Comparison of ENCODE assay signal across 1 cellular context in the genomic region with DNA sequence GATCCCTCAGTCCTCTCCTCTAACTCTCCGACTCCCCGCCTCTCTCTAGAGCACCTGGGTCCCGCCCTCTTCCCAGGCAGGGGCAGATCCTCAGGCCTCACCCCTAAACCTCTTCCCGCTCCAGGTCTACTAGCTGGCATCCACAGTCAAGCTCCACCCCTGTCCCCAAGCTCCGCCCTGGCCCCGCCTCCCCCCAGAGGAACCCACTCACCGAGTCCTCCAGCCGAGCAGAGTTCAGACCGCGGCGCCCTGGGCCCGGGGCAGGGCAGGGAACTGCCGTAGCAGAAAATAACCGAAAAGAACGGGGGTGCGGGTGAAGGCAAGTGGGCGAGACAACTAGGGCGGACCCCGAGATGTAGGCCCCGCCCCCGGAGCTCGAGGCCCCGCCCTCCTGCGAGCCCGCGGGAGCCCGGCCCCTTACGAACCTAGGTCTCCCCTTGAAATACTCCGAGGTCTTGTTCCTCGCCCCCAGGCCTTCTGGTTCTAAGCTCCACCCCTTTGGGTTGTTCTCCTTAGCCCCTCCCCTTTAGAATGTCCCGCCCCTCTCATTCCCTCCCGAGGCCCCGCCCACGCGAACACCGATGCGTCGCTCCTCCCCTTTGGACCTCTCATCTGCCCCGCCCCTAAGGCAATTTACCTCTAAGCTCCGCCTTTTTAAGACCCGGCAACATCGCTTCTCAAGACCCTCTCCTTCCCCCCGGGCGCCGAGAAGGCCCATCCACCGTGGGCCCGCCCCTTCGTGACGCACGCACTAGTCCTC.
TF ChIP-seq lines count a peak whose summit lies in the region.

A gene with protein sequence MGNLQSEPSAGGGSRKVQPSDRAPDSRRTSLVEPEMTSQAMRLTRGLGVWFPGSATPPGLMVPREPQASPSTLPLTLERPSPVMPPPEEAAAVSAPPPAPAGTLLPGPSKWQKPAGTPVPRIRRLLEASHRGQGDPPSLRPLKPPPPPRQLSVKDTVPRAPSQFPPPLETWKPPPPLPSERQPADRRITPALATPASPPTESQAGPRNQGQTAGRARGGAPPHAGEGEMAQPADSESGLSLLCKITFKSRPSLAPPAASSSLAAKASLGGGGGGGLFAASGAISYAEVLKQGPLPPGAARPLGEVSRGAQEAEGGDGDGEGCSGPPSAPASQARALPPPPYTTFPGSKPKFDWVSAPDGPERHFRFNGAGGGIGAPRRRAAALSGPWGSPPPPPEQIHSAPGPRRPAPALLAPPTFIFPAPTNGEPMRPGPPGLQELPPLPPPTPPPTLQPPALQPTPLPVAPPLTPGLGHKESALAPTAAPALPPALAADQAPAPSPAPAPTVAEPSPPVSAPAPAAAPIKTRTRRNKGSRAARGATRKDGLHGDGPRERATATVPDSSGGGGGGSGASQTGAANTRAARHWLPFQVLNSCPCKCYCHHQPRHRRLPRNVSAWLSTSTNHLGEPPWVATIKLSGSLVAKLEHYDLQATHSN (minus strand): TSS at position 485 of the 760 bp plus-strand sequence. CDS start 773 bp downstream, outside the sequence.

TF ChIP-seq in HEK293, 187 proteins besides CTCF, POLR2A, EP300 and RAD21 (continued from another document and continues in another):
- TF ChIP-seq, protein P1, sequence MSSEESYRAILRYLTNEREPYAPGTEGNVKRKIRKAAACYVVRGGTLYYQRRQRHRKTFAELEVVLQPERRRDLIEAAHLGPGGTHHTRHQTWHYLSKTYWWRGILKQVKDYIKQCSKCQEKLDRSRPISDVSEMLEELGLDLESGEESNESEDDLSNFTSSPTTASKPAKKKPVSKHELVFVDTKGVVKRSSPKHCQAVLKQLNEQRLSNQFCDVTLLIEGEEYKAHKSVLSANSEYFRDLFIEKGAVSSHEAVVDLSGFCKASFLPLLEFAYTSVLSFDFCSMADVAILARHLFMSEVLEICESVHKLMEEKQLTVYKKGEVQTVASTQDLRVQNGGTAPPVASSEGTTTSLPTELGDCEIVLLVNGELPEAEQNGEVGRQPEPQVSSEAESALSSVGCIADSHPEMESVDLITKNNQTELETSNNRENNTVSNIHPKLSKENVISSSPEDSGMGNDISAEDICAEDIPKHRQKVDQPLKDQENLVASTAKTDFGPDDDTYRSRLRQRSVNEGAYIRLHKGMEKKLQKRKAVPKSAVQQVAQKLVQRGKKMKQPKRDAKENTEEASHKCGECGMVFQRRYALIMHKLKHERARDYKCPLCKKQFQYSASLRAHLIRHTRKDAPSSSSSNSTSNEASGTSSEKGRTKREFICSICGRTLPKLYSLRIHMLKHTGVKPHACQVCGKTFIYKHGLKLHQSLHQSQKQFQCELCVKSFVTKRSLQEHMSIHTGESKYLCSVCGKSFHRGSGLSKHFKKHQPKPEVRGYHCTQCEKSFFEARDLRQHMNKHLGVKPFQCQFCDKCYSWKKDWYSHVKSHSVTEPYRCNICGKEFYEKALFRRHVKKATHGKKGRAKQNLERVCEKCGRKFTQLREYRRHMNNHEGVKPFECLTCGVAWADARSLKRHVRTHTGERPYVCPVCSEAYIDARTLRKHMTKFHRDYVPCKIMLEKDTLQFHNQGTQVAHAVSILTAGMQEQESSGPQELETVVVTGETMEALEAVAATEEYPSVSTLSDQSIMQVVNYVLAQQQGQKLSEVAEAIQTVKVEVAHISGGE (tag by site-specific recombination; conservative IDR thresholded peaks at IDR 0.05; ENCODE audit: low read depth) = no peak; the same call in 1 of the 2 replicates
- no peak for TF ChIP-seq ZNF175 (tag by site-specific recombination; IDR thresholded peaks at IDR 0.05)
- TF ChIP-seq ZNF24 (tag by site-specific recombination; IDR thresholded peaks at IDR 0.05) = no peak; the same call in 1 of the 2 replicates
- no peak for TF ChIP-seq SCRT1 (tag by site-specific recombination; IDR thresholded peaks at IDR 0.05; ENCODE audit: borderline replicate concordance)
- TF ChIP-seq ZNF626 (tag by site-specific recombination; IDR thresholded peaks at IDR 0.05) = no peak
- no peak for TF ChIP-seq ZBTB21 (tag by site-specific recombination; IDR thresholded peaks at IDR 0.05)
- no peak for TF ChIP-seq ZNF776 (tag by site-specific recombination; IDR thresholded peaks at IDR 0.05; ENCODE audit: borderline replicate concordance)
- no peak for TF ChIP-seq ZNF768 (tag by site-specific recombination; IDR thresholded peaks at IDR 0.05)
- TF ChIP-seq HOXD13 (CRISPR knock-in tag; IDR thresholded peaks at IDR 0.05; ENCODE audit: borderline replicate concordance) = no peak
- no peak for TF ChIP-seq ZNF701 (tag by site-specific recombination; IDR thresholded peaks at IDR 0.05)
- TF ChIP-seq, protein P2, sequence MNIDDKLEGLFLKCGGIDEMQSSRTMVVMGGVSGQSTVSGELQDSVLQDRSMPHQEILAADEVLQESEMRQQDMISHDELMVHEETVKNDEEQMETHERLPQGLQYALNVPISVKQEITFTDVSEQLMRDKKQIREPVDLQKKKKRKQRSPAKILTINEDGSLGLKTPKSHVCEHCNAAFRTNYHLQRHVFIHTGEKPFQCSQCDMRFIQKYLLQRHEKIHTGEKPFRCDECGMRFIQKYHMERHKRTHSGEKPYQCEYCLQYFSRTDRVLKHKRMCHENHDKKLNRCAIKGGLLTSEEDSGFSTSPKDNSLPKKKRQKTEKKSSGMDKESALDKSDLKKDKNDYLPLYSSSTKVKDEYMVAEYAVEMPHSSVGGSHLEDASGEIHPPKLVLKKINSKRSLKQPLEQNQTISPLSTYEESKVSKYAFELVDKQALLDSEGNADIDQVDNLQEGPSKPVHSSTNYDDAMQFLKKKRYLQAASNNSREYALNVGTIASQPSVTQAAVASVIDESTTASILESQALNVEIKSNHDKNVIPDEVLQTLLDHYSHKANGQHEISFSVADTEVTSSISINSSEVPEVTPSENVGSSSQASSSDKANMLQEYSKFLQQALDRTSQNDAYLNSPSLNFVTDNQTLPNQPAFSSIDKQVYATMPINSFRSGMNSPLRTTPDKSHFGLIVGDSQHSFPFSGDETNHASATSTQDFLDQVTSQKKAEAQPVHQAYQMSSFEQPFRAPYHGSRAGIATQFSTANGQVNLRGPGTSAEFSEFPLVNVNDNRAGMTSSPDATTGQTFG (tag by site-specific recombination; IDR thresholded peaks at IDR 0.05; ENCODE audit: borderline replicate concordance) = no peak
- TF ChIP-seq ZNF202 (tag by site-specific recombination; IDR thresholded peaks at IDR 0.05; ENCODE audit: borderline replicate concordance) = no peak
- TF ChIP-seq, protein P3, sequence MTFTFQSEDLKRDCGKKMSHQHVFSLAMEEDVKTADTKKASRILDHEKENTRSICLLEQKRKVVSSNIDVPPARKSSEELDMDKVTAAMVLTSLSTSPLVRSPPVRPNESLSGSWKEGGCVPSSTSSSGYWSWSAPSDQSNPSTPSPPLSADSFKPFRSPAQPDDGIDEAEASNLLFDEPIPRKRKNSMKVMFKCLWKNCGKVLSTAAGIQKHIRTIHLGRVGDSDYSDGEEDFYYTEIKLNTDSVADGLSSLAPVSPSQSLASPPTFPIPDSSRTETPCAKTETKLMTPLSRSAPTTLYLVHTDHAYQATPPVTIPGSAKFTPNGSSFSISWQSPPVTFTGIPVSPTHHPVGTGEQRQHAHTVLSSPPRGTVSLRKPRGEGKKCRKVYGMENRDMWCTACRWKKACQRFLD (tag by site-specific recombination; IDR thresholded peaks at IDR 0.05) = no peak
- TF ChIP-seq ZNF155 (tag by site-specific recombination; IDR thresholded peaks at IDR 0.05) = no peak
- TF ChIP-seq ZFP41 (tag by site-specific recombination; IDR thresholded peaks at IDR 0.05; ENCODE audit: borderline replicate concordance) = no peak
- TF ChIP-seq, protein P4, sequence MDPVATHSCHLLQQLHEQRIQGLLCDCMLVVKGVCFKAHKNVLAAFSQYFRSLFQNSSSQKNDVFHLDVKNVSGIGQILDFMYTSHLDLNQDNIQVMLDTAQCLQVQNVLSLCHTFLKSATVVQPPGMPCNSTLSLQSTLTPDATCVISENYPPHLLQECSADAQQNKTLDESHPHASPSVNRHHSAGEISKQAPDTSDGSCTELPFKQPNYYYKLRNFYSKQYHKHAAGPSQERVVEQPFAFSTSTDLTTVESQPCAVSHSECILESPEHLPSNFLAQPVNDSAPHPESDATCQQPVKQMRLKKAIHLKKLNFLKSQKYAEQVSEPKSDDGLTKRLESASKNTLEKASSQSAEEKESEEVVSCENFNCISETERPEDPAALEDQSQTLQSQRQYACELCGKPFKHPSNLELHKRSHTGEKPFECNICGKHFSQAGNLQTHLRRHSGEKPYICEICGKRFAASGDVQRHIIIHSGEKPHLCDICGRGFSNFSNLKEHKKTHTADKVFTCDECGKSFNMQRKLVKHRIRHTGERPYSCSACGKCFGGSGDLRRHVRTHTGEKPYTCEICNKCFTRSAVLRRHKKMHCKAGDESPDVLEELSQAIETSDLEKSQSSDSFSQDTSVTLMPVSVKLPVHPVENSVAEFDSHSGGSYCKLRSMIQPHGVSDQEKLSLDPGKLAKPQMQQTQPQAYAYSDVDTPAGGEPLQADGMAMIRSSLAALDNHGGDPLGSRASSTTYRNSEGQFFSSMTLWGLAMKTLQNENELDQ (tag by site-specific recombination; IDR thresholded peaks at IDR 0.05; ENCODE audit: low read depth) = no peak
- no peak for TF ChIP-seq ZNF664 (tag by site-specific recombination; IDR thresholded peaks at IDR 0.05)
- TF ChIP-seq ZBTB17 (tag by site-specific recombination; IDR thresholded peaks at IDR 0.05) = peak; percentile 6; the same call in 1 of the 2 replicates
- no peak for TF ChIP-seq ZNF274 (IDR thresholded peaks at IDR 0.05; ENCODE audit: low read length)
- no peak for TF ChIP-seq ZNF274 (tag by site-specific recombination; IDR thresholded peaks at IDR 0.05; ENCODE audit: borderline replicate concordance)
- TF ChIP-seq, protein P5, sequence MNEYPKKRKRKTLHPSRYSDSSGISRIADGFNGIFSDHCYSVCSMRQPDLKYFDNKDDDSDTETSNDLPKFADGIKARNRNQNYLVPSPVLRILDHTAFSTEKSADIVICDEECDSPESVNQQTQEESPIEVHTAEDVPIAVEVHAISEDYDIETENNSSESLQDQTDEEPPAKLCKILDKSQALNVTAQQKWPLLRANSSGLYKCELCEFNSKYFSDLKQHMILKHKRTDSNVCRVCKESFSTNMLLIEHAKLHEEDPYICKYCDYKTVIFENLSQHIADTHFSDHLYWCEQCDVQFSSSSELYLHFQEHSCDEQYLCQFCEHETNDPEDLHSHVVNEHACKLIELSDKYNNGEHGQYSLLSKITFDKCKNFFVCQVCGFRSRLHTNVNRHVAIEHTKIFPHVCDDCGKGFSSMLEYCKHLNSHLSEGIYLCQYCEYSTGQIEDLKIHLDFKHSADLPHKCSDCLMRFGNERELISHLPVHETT (tag by site-specific recombination; IDR thresholded peaks at IDR 0.05) = no peak
- no peak for TF ChIP-seq ZNF157 (tag by site-specific recombination; IDR thresholded peaks at IDR 0.05)
- no peak for TF ChIP-seq REPIN1 (tag by site-specific recombination; IDR thresholded peaks at IDR 0.05; ENCODE audit: low read depth)
- TF ChIP-seq ZNF19 (tag by site-specific recombination; IDR thresholded peaks at IDR 0.05; ENCODE audit: low read depth) = no peak
- TF ChIP-seq, protein P6, sequence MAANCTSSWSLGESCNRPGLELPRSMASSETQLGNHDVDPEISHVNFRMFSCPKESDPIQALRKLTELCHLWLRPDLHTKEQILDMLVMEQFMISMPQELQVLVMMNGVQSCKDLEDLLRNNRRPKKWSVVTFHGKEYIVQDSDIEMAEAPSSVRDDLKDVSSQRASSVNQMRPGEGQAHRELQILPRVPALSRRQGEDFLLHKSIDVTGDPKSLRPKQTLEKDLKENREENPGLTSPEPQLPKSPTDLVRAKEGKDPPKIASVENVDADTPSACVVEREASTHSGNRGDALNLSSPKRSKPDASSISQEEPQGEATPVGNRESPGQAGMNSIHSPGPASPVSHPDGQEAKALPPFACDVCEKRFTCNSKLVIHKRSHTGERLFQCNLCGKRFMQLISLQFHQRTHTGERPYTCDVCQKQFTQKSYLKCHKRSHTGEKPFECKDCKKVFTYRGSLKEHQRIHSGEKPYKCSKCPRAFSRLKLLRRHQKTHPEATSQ (tag by site-specific recombination; IDR thresholded peaks at IDR 0.05) = no peak
- TF ChIP-seq, protein P7, sequence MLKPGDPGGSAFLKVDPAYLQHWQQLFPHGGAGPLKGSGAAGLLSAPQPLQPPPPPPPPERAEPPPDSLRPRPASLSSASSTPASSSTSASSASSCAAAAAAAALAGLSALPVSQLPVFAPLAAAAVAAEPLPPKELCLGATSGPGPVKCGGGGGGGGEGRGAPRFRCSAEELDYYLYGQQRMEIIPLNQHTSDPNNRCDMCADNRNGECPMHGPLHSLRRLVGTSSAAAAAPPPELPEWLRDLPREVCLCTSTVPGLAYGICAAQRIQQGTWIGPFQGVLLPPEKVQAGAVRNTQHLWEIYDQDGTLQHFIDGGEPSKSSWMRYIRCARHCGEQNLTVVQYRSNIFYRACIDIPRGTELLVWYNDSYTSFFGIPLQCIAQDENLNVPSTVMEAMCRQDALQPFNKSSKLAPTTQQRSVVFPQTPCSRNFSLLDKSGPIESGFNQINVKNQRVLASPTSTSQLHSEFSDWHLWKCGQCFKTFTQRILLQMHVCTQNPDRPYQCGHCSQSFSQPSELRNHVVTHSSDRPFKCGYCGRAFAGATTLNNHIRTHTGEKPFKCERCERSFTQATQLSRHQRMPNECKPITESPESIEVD (tag by site-specific recombination; IDR thresholded peaks at IDR 0.05) = no peak
- peak; percentile 76; the same call in 1 of the 2 replicates for TF ChIP-seq ZBTB48 (tag by site-specific recombination; IDR thresholded peaks at IDR 0.05)
- no peak for TF ChIP-seq TRIM28 (IDR thresholded peaks at IDR 0.05; ENCODE audit: borderline replicate concordance, low read length)
- no peak for TF ChIP-seq RBAK (tag by site-specific recombination; IDR thresholded peaks at IDR 0.05)
- TF ChIP-seq ZNF146 (tag by site-specific recombination; IDR thresholded peaks at IDR 0.05) = no peak
- peak; percentile 18; the same call in 1 of the 2 replicates for TF ChIP-seq ZNF2 (tag by site-specific recombination; IDR thresholded peaks at IDR 0.05)
- no peak for TF ChIP-seq ZNF266 (tag by site-specific recombination; IDR thresholded peaks at IDR 0.05; ENCODE audit: low read depth)
- no peak for TF ChIP-seq WT1 (tag by site-specific recombination; IDR thresholded peaks at IDR 0.05)
- no peak for TF ChIP-seq ZNF843 (tag by site-specific recombination; IDR thresholded peaks at IDR 0.05)
- TF ChIP-seq, protein P8, sequence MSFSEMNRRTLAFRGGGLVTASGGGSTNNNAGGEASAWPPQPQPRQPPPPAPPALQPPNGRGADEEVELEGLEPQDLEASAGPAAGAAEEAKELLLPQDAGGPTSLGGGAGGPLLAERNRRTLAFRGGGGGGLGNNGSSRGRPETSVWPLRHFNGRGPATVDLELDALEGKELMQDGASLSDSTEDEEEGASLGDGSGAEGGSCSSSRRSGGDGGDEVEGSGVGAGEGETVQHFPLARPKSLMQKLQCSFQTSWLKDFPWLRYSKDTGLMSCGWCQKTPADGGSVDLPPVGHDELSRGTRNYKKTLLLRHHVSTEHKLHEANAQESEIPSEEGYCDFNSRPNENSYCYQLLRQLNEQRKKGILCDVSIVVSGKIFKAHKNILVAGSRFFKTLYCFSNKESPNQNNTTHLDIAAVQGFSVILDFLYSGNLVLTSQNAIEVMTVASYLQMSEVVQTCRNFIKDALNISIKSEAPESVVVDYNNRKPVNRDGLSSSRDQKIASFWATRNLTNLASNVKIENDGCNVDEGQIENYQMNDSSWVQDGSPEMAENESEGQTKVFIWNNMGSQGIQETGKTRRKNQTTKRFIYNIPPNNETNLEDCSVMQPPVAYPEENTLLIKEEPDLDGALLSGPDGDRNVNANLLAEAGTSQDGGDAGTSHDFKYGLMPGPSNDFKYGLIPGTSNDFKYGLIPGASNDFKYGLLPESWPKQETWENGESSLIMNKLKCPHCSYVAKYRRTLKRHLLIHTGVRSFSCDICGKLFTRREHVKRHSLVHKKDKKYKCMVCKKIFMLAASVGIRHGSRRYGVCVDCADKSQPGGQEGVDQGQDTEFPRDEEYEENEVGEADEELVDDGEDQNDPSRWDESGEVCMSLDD (tag by site-specific recombination; IDR thresholded peaks at IDR 0.05) = no peak; the same call in 1 of the 2 replicates
